8 cellular contexts compared by ENCODE assay signal in genomic region chr1:18950415-18951026, GRCh38. TPM values are rescaled to one million over a fixed set of nuclear protein-coding genes. Genes with fewer than 3 reads are reported as not detected.
DNase-seq lines count a peak whose midpoint lies in the region; ATAC-seq, FAIRE-seq and TF ChIP-seq lines count a peak whose summit lies in the region.

No MANE protein-coding gene starts in this region.

- H3K27ac ChIP-seq in fibroblast of lung (ENCODE audit: insufficient read depth, low read length) = peak overlapping the region; percentile 97
- H3K27ac ChIP-seq in prostate gland = peak overlapping the region; percentile 84 to 91

- H3K9ac ChIP-seq in fibroblast of lung (ENCODE audit: insufficient read depth, low read length) = peak overlapping the region; percentile 70

- peaks cover 88% of the 10 kb centered on the region for H3K79me2 ChIP-seq in fibroblast of lung (ENCODE audit: control insufficient read depth, insufficient read depth, low read length)

- H4K20me1 ChIP-seq in fibroblast of lung (ENCODE audit: control insufficient read depth, extremely low read depth, insufficient read depth, low read length) = no peaks in the 10 kb centered on the region

- ATAC-seq in GM21390 (IDR thresholded peaks at IDR 0.05; ENCODE audit: unreplicated experiment) (no peak), HG02678 (IDR thresholded peaks at IDR 0.05; ENCODE audit: unreplicated experiment) (no peak)

- TF ChIP-seq CTCF in fibroblast of lung (conservative IDR thresholded peaks at IDR 0.05 in 1 of 2, IDR thresholded peaks at IDR 0.05 in 1 of 2; ENCODE audit: low read depth in 1 of 2, low read length in 2 of 2) (no peak), prostate gland (IDR thresholded peaks at IDR 0.05) (no peak)

- no peaks in the 10 kb centered on the region for H3K9me3 ChIP-seq in fibroblast of lung (ENCODE audit: control insufficient read depth, insufficient read depth, low read depth, low read length)
- no peaks in the 10 kb centered on the region for H3K9me3 ChIP-seq in prostate gland

- DNase-seq in UCSD-AML1 (lab: John Stamatoyannopoulos, UW; ENCODE audit: unreplicated experiment) (peak; percentile 65), fibroblast of lung (ENCODE audit: low read depth in 2 of 2) (no peak), prostate gland (ENCODE audit: low spot score) (peak; percentile 55), DMS53 treated with DMSO at 0.1 percent for 48 hours (lab: John Stamatoyannopoulos, UW; ENCODE audit: unreplicated experiment) (no peak), NCI-H446 treated with DMSO at 0.1 percent for 48 hours (lab: John Stamatoyannopoulos, UW) (no peak)

- H3K4me2 ChIP-seq in fibroblast of lung (ENCODE audit: extremely low read depth, insufficient read depth, low read length) = peak overlapping the region; percentile 100

- H2AFZ ChIP-seq in fibroblast of lung (ENCODE audit: low read length) = no peak overlapping the region

- H3K4me3 ChIP-seq in fibroblast of lung (replicated peaks in 1 of 4; ENCODE audit: control extremely low read depth in 1 of 4, insufficient read depth in 1 of 4, low read depth in 3 of 4, low read length in 4 of 4) (peak overlapping the region; percentile 10 to 50 (median 35)), prostate gland (peak overlapping the region in 1 of 2 donors; percentile 14)

- TF ChIP-seq POLR2A in prostate gland (IDR thresholded peaks at IDR 0.05) = peak; percentile 58

- intact Hi-C loops in prostate gland (cut with DNase I) = loop anchor here (2.0 to 10.0 kb wide), 3 partner anchors 28 to 147 kb away; partner anchors contain the start of gene ALDH4A1

- H3K27me3 ChIP-seq in fibroblast of lung (ENCODE audit: control insufficient read depth, insufficient read depth, low read length) (no peaks in the 10 kb centered on the region), prostate gland (replicated peaks; ENCODE audit: insufficient read depth) (no peaks in the 10 kb centered on the region)

- WGBS in prostate gland = 28% methylated on average over 19 of the region's 19 CpGs

- H3K36me3 ChIP-seq in fibroblast of lung (ENCODE audit: control insufficient read depth, insufficient read depth, low read length) = no peaks in the 10 kb centered on the region
- H3K36me3 ChIP-seq in prostate gland = no peaks in the 10 kb centered on the region

- peak; percentile 76 for FAIRE-seq in G401.6 (lab: Jason Lieb, UNC)

- H3K4me1 ChIP-seq in fibroblast of lung (ENCODE audit: control insufficient read depth, extremely low read depth, insufficient read depth, low read length) (peaks cover 47% of the 10 kb centered on the region), prostate gland (replicated peaks) (peaks cover 52% of the 10 kb centered on the region)

RNA-seq across cellular contexts. Expression of gene IFFO2, which starts 6.0 kb away (rescaled TPM):
- total RNA-seq in fibroblast of lung (5.6 and 5.8 TPM in 2 replicates), prostate gland (10 to 100 TPM; 13.6 to 20.4 TPM)
- polyA plus RNA-seq in fibroblast of lung = 7.3 and 10.4 TPM in 2 replicates
- polyA plus RNA-seq in fibroblast of lung (2012) = 7.1 and 8.5 TPM in 2 replicates
- polyA minus RNA-seq in fibroblast of lung (ENCODE audit: low replicate concordance) = 18.6 and 27.1 TPM in 2 replicates

RNA-seq across cellular contexts. Expression of gene ALDH4A1, which starts 48.2 kb away (rescaled TPM):
- total RNA-seq in fibroblast of lung = 6.9 and 11.9 TPM in 2 replicates
- polyA plus RNA-seq in fibroblast of lung = 6.9 and 8.3 TPM in 2 replicates
- 11.6 and 12.9 TPM in 2 replicates for polyA plus RNA-seq in fibroblast of lung (2012)
- polyA minus RNA-seq in fibroblast of lung (ENCODE audit: low replicate concordance) = 19.6 and 20.0 TPM in 2 replicates
- 10 to 100 TPM; 15.7 to 58.4 TPM for total RNA-seq in prostate gland

Comparison
In these comparisons a context has a peak if more than half of its experiments do, and no peak if none do; other contexts are left out.
1. DNase-seq: peak in UCSD-AML1 (single experiment) and prostate gland (single experiment); none in fibroblast of lung (0 of 2), DMS53 treated with DMSO at 0.1 percent for 48 hours (single experiment) and NCI-H446 treated with DMSO at 0.1 percent for 48 hours (single experiment).